10 cellular contexts compared by ENCODE assay signal in the genomic region with DNA sequence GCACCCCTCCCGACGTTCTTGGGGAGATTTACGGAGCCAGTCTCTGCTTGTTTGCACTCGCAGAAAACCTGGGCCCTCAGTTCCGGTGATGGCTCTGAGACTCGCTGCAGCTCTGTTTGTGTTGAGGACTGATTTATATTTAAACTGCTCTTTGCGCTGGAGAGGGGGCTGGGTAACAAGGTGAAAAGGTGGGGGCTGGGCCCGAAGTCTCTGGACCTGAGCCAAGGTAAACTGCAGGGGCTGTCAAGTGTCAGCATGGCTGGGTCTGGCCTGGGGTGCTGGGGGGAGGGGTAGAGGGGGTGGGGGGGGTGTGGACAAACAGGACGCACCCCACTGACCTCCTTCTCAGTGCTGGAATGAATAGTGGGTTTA. TPM values are rescaled to one million over a fixed set of nuclear protein-coding genes. Genes with fewer than 3 reads are reported as not detected.
DNase-seq lines count a peak whose midpoint lies in the region; ATAC-seq and TF ChIP-seq lines count a peak whose summit lies in the region.
"Had no signal": no experiment of that assay in that cellular context is flagged by ENCODE, and none has a peak within 500 bp of the region (broad histone marks: within the 10 kb centered on the region; RNA-seq: fewer than 3 reads in every experiment).

No MANE protein-coding gene starts in this region.

- H3K4me3 ChIP-seq in heart left ventricle, result peak overlapping the region in 11 of 12 donors; percentile 51 to 83 (median 59)
- peak overlapping the region; percentile 55 to 58 for H3K4me3 ChIP-seq in mesenchymal stem cell (ENCODE audit: insufficient read depth in 1 of 2, low read depth in 1 of 2, low read length in 2 of 2)
- peak overlapping the region; percentile 52 to 61 for H3K4me3 ChIP-seq in vagina

- H2AFZ ChIP-seq in mesenchymal stem cell (ENCODE audit: low read depth, low read length), result no peak overlapping the region

- TF ChIP-seq POLR2A in heart left ventricle (IDR thresholded peaks at IDR 0.05), result no peak
- no peak for TF ChIP-seq POLR2A in vagina (IDR thresholded peaks at IDR 0.05)

- peak overlapping the region; percentile 99 for H3K4me2 ChIP-seq in mesenchymal stem cell (ENCODE audit: low read length, poor library complexity, severe bottlenecking)

- 9 to 22% (median 14%) methylated on average over 9 of the region's 9 CpGs for WGBS in heart left ventricle, 4 donors
- WGBS in mesenchymal stem cell, result 3% methylated on average over 8 of the region's 9 CpGs

- H4K8ac ChIP-seq in mesenchymal stem cell (ENCODE audit: low read length), result no peak overlapping the region

- H3K9ac ChIP-seq in mesenchymal stem cell (ENCODE audit: low read length), result no peak overlapping the region

- no peak overlapping the region for H2BK5ac ChIP-seq in mesenchymal stem cell (ENCODE audit: low read depth, low read length, poor library complexity, severe bottlenecking)

- no peak overlapping the region for H3K18ac ChIP-seq in mesenchymal stem cell (ENCODE audit: low read depth in 1 of 2, low read length in 2 of 2)

- H2BK120ac ChIP-seq in mesenchymal stem cell (ENCODE audit: low read depth, low read length), result no peak overlapping the region

- H3K4me1 ChIP-seq in heart left ventricle (peaks cover 0 to 20% (median 3%) of the 10 kb centered on the region in 12 donors), mesenchymal stem cell (ENCODE audit: control insufficient read depth, insufficient read depth, low read depth, low read length) (peaks cover 15% of the 10 kb centered on the region), vagina (peaks cover 20% of the 10 kb centered on the region)

- no peak overlapping the region for H4K91ac ChIP-seq in mesenchymal stem cell (ENCODE audit: low read length)

- H2BK15ac ChIP-seq in mesenchymal stem cell (ENCODE audit: low read depth, poor library complexity, severe bottlenecking), result no peak overlapping the region

- H3K9me3 ChIP-seq in heart left ventricle (no peaks in the 10 kb centered on the region), mesenchymal stem cell (ENCODE audit: control insufficient read depth, low read length) (no peaks in the 10 kb centered on the region), vagina (no peaks in the 10 kb centered on the region)

- H3K14ac ChIP-seq in mesenchymal stem cell (ENCODE audit: low read length in 2 of 2), result no peak overlapping the region

- no peak for TF ChIP-seq CTCF in heart left ventricle (IDR thresholded peaks at IDR 0.05)
- TF ChIP-seq CTCF in vagina (IDR thresholded peaks at IDR 0.05), result no peak

- no peak overlapping the region for H3K4ac ChIP-seq in mesenchymal stem cell (ENCODE audit: low read depth in 1 of 2, low read length in 2 of 2)

- DNase-seq in heart left ventricle (no peak), Right ventricle myocardium inferior (ENCODE audit: missing footprints) (no peak), astrocyte of the hippocampus (ENCODE audit: low read depth, low spot score) (peak; percentile 21), mesenchymal stem cell (no peak), vagina (ENCODE audit: extremely low spot score in 2 of 2) (no peak), NCI-H82 (lab: John Stamatoyannopoulos, UW) (no peak), SK-N-DZ (ENCODE audit: low spot score) (no peak)

- ATAC-seq in heart left ventricle (no peak), Right ventricle myocardium inferior (no peak), HG03175 (IDR thresholded peaks at IDR 0.05; ENCODE audit: unreplicated experiment) (no peak)

- H3K27ac ChIP-seq in heart left ventricle (peak overlapping the region in 1 of 12 donors; percentile 43), mesenchymal stem cell (ENCODE audit: low read length, poor library complexity, severe bottlenecking) (no peak overlapping the region), vagina (peak overlapping the region; percentile 68)

- no peak overlapping the region for H2AK5ac ChIP-seq in mesenchymal stem cell (ENCODE audit: low read length, severe bottlenecking)

- intact Hi-C loops in heart left ventricle (cut with DNase I), result loop anchor here in 3 of 10 donors (5.0 to 10.0 kb wide), 3 partner anchors 83 to 96 kb away; no protein-coding TSS in a partner anchor
- intact Hi-C loops in Right ventricle myocardium inferior (cut with DNase I), result no loop called here
- intact Hi-C loops in vagina (cut with DNase I), result no loop called here

- H3K27me3 ChIP-seq in heart left ventricle (peaks cover 0 to 18% (median 9%) of the 10 kb centered on the region in 9 donors), mesenchymal stem cell (ENCODE audit: control insufficient read depth in 1 of 2, insufficient read depth in 1 of 2, low read length in 2 of 2) (peaks cover 24 to 48% of the 10 kb centered on the region in 2 experiments), vagina (no peaks in the 10 kb centered on the region)

- no peak overlapping the region for H3K23ac ChIP-seq in mesenchymal stem cell (ENCODE audit: low read length in 2 of 2)

- H3K36me3 ChIP-seq in heart left ventricle, result no peaks in the 10 kb centered on the region
- H3K36me3 ChIP-seq in mesenchymal stem cell (ENCODE audit: control insufficient read depth in 1 of 2, insufficient read depth in 2 of 2, low read depth in 1 of 2, low read length in 2 of 2), result no peaks in the 10 kb centered on the region
- H3K36me3 ChIP-seq in vagina, result no peaks in the 10 kb centered on the region

- no peaks in the 10 kb centered on the region for H3K79me1 ChIP-seq in mesenchymal stem cell (replicated peaks; ENCODE audit: low read length, poor library complexity, severe bottlenecking)

- H2BK12ac ChIP-seq in mesenchymal stem cell (ENCODE audit: low read length in 2 of 2), result no peak overlapping the region

RNA-seq across cellular contexts. Expression of gene SLCO2A1, which starts 0.6 kb away (rescaled TPM):
- total RNA-seq in heart left ventricle (10 to 100 TPM in 6 of 9 donors, 1 to 10 TPM in 3; 2.8 to 28.4 (median 13.9) TPM), Right ventricle myocardium inferior (7.8 TPM), vagina (40.3 TPM)
- 10 to 100 TPM in 1 of 2 donors, 1 to 10 TPM in 1; 8.3 to 13.9 TPM for polyA plus RNA-seq in heart left ventricle
- 1.2 TPM for polyA plus RNA-seq in mesenchymal stem cell (2013, experiment 1 of 2)
- 1.4 TPM for polyA plus RNA-seq in mesenchymal stem cell (2013, experiment 2 of 2)
- polyA plus RNA-seq in SK-N-DZ (2014; cell fraction: cytosol; rRNA removed), result not detected in 2 replicates
- polyA plus RNA-seq in SK-N-DZ (2014; cell fraction: nucleus; rRNA removed), result not detected in 2 replicates
- total RNA-seq: G401; T-helper 2 cell treated with Interferon-gamma antibody and Interleukin-4, amounts not matched to agents 100 ng/mL and 5 ng/mL, for 36 hours had no signal
